In genomic region chr6:137762168-137763090, GRCh38 we compare ENCODE assay signal across 1 cellular context.
TF ChIP-seq lines count a peak whose summit lies in the region.

No MANE protein-coding gene starts in this region.

TF ChIP-seq in IMR-90, 13 proteins besides CTCF, POLR2A, EP300 and RAD21 (continued from another document):
- TF ChIP-seq MAFK (IDR thresholded peaks at IDR 0.05; ENCODE audit: low read depth, low read length), result no peak
